Comparison of ENCODE assay signal across 1 cellular context in the genomic region with DNA sequence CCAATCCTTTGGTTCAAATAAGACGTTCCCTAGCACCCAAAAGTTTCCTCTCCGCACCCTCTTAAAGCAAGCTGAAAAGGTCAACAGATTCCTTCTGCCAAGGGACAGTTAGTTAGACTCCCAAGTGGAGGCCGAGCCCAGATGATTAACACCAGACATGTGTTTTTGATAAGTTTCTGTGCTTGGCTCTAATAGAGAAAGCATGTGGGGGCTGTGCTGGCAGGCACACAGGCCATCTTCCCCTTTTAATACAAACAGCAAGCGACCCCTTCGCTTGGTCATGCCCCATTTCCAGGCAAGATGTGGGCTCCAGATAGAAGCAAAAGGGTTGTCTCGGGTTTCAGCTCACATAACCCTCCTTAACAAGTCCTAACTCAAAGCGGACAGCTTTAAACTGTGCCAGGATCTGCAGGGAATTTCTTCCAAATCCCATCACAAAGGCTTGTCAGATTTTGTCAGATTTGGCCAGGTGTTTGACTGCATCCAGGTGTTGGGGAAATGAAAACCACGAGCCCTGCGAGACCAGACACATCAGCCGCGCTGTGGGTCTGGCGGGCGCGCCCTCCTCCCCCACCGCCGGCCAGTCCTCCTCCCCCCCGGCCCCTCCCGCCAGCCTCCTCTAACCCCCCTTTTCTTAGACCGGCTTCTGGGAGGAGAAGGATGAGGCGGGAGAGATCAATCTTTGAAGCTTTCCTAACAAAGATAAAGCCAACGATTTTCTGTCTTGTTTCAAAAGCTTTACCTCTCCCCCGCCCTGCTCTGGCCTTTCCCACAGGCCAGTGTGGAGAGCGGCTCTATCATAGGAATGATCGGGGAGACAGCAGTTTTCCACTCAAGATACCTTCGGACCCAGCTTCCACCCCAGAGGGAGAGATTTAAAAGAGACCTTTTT.
A peak's percentile ranks its signal among the peaks of the same experiment; 100 is the strongest.
TF ChIP-seq lines count a peak whose summit lies in the region.

No MANE protein-coding gene starts in this region.

TF ChIP-seq in SK-N-SH, 30 proteins besides CTCF, POLR2A, EP300 and RAD21 (continued from another document):
- no peak for TF ChIP-seq EZH2phosphoT487 (IDR thresholded peaks at IDR 0.05; ENCODE audit: borderline replicate concordance, low read depth)
- TF ChIP-seq FOXJ3 (CRISPR knock-in tag; IDR thresholded peaks at IDR 0.05): peak; percentile 47; the same call in 1 of the 2 replicates
- TF ChIP-seq, protein P1, sequence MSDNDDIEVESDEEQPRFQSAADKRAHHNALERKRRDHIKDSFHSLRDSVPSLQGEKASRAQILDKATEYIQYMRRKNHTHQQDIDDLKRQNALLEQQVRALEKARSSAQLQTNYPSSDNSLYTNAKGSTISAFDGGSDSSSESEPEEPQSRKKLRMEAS (IDR thresholded peaks at IDR 0.05; ENCODE audit: low read depth): peak; percentile 76; the same call in 1 of the 2 replicates
- peak; percentile 70 for TF ChIP-seq PBX3 (IDR thresholded peaks at IDR 0.05)
- TF ChIP-seq GATA2 (CRISPR knock-in tag; IDR thresholded peaks at IDR 0.05): peak; percentile 91
- peak; percentile 26; the same call in 1 of the 2 replicates for TF ChIP-seq SIN3A (IDR thresholded peaks at IDR 0.05; ENCODE audit: borderline replicate concordance, low read depth, low read length)
- peak; percentile 61; the same call in 1 of the 2 replicates for TF ChIP-seq ZBTB33 (IDR thresholded peaks at IDR 0.05; ENCODE audit: borderline replicate concordance, low read depth)
- TF ChIP-seq JUND (IDR thresholded peaks at IDR 0.05): peak; percentile 45; the same call in 1 of the 2 replicates
- peak; percentile 56; the same call in 1 of the 2 replicates for TF ChIP-seq MXI1 (IDR thresholded peaks at IDR 0.05; ENCODE audit: low read depth, low read length)
- TF ChIP-seq TEAD4 (IDR thresholded peaks at IDR 0.05; ENCODE audit: borderline replicate concordance, insufficient read depth): peak; percentile 52; the same call in 1 of the 2 replicates
- 0 out of 2 replicates have a peak, but pooled peaks have one; percentile 14 for TF ChIP-seq MEF2A (IDR thresholded peaks at IDR 0.05; ENCODE audit: borderline replicate concordance, low read depth)
- no peak for TF ChIP-seq FOXM1 (IDR thresholded peaks at IDR 0.05; ENCODE audit: low read depth)
- no peak for TF ChIP-seq ELF1 (IDR thresholded peaks at IDR 0.05)
- TF ChIP-seq SMC3 (IDR thresholded peaks at IDR 0.05; ENCODE audit: low read depth, low read length): peak; percentile 20; the same call in 1 of the 2 replicates
- peak; percentile 85 for TF ChIP-seq NFIC (IDR thresholded peaks at IDR 0.05; ENCODE audit: borderline replicate concordance)
- 0 out of 2 replicates have a peak, but pooled peaks have one; percentile 14 for TF ChIP-seq YY1 (IDR thresholded peaks at IDR 0.05; ENCODE audit: low read depth)
